8 cellular contexts compared by ENCODE assay signal in the genomic region with DNA sequence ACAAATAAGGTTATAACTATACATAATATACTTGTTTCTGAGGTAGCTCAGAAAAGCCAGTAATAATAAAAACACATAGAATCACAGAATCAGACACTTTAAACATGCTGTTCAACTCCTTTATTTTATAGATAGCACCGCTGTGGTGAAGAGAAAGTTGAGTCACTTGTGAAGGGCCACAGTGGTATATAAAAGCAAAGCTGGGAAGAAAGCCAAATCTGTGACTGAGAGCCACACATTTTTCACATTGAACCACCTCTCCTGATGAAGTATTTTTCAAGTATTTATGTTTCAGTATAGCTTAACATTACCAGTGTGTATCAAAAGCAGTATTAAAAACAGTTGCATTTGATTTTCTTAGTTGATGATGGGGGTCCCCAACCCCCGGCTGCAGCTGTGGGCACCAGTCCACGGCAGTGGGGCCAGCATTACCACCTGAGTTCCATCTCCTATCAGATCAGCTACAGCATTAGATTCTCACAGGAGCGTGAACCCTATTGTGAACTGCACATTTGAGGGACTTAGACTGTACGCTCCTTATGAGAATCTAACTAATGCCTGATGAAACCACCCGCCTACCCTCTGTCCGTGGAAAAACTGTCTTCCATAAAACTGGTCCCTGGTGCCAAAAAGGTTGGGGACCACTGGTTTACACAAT. TPM values are rescaled to one million over a fixed set of nuclear protein-coding genes. Genes with fewer than 3 reads are reported as not detected.
A peak's percentile ranks its signal among the peaks of the same experiment; 100 is the strongest.
DNase-seq lines count a peak whose midpoint lies in the region; ATAC-seq and TF ChIP-seq lines count a peak whose summit lies in the region.

No MANE protein-coding gene starts in this region.

- peaks cover 35% of the 10 kb centered on the region for H3K36me3 ChIP-seq in SK-N-MC (ENCODE audit: insufficient read depth, low read length)
- no peaks in the 10 kb centered on the region for H3K36me3 ChIP-seq in transverse colon
- H3K36me3 ChIP-seq in testis (ENCODE audit: low read depth, missing control alignments), result no peaks in the 10 kb centered on the region

- no peak overlapping the region for H3K9ac ChIP-seq in SK-N-MC (ENCODE audit: insufficient read length)

- intact Hi-C loops in transverse colon (cut with DNase I; ENCODE audit: low total_unique reads) (no loop called here), testis (cut with DNase I; ENCODE audit: low total_unique reads) (no loop called here)

- in situ Hi-C loops in transverse colon (cut with MboI; ENCODE audit: low pct_ligation_motif_present in 1 of 4, low pct_unique_long_range_greater_than_20kb in 1 of 4, low sequenced_read_pairs in 3 of 4), result no loop called here

- H3K9me3 ChIP-seq in SK-N-MC (ENCODE audit: low read depth, low read length) (no peaks in the 10 kb centered on the region), transverse colon (no peaks in the 10 kb centered on the region), testis (no peaks in the 10 kb centered on the region)

- TF ChIP-seq CTCF in transverse colon (IDR thresholded peaks at IDR 0.05) (no peak), testis (IDR thresholded peaks at IDR 0.05) (no peak)

- H3K27ac ChIP-seq in SK-N-MC (peak overlapping the region; percentile 69), transverse colon (peak overlapping the region; percentile 19 to 54 (median 40)), testis (no peak overlapping the region)

- TF ChIP-seq POLR2A in transverse colon (IDR thresholded peaks at IDR 0.05) (no peak), testis (IDR thresholded peaks at IDR 0.05) (no peak)

- no peak for TF ChIP-seq EP300 in transverse colon (IDR thresholded peaks at IDR 0.05; ENCODE audit: low read depth)

- DNase-seq in DMS79 (lab: John Stamatoyannopoulos, UW) (peak; percentile 76), SK-N-MC (ENCODE audit: low read depth, low spot score) (peak; percentile 82), glomerular endothelial cell (ENCODE audit: extremely low read depth, low read depth, low spot score) (peak; percentile 27), transverse colon (no peak), testis (no peak)
- DNase-seq in activated CD8-positive, alpha-beta memory T cell treated with anti-CD3 and anti-CD28 coated beads, Interleukin-2, amount 50 U/mL, for 4 hours, result no peak

- H3K4me1 ChIP-seq in transverse colon, result peaks cover 14 to 77% (median 32%) of the 10 kb centered on the region in 4 donors
- H3K4me1 ChIP-seq in testis, result no peaks in the 10 kb centered on the region

- H3K27me3 ChIP-seq in transverse colon (no peaks in the 10 kb centered on the region), testis (no peaks in the 10 kb centered on the region)

- WGBS in transverse colon (ENCODE audit: low coverage in 1 of 2), 2 donors, result 57 to 71% methylated on average over 3 to 7 of the region's 7 CpGs
- WGBS in testis, 2 donors, result 78 to 82% methylated on average over 7 of the region's 7 CpGs

- peak overlapping the region; percentile 43 for H3K4me3 ChIP-seq in SK-N-MC
- no peak overlapping the region for H3K4me3 ChIP-seq in transverse colon
- H3K4me3 ChIP-seq in testis, result no peak overlapping the region

- ATAC-seq in GM19455 (IDR thresholded peaks at IDR 0.05; ENCODE audit: unreplicated experiment) (peak; percentile 67), HG03520 (IDR thresholded peaks at IDR 0.05; ENCODE audit: unreplicated experiment) (peak; percentile 45)

RNA-seq across cellular contexts. Expression of gene TBL1XR1, which starts 46.2 kb away (rescaled TPM):
- total RNA-seq in glomerular endothelial cell (58.0 and 64.9 TPM in 2 replicates), transverse colon (100 to 1,000 TPM in 1 of 4 donors, 10 to 100 TPM in 3; 39.4 to 131 (median 68.1) TPM), testis (10 to 100 TPM; 59.8 to 67.6 TPM)
- polyA plus RNA-seq in testis (ENCODE audit: insufficient read depth, low read depth, low replicate concordance), result 44.2 TPM

Comparison
In these comparisons a context has a peak if more than half of its experiments do, and no peak if none do; other contexts are left out.
1. DNase-seq: peak in DMS79 (single experiment), SK-N-MC (single experiment) and glomerular endothelial cell (single experiment); none in transverse colon (single experiment), testis (single experiment) and activated CD8-positive, alpha-beta memory T cell treated with anti-CD3 and anti-CD28 coated beads, Interleukin-2, amount 50 U/mL, for 4 hours (single experiment).
2. H3K27ac ChIP-seq: peak in SK-N-MC (single experiment) and transverse colon (4 of 4); none in testis (0 of 2).